16 cellular contexts compared by ENCODE assay signal in the genomic region with DNA sequence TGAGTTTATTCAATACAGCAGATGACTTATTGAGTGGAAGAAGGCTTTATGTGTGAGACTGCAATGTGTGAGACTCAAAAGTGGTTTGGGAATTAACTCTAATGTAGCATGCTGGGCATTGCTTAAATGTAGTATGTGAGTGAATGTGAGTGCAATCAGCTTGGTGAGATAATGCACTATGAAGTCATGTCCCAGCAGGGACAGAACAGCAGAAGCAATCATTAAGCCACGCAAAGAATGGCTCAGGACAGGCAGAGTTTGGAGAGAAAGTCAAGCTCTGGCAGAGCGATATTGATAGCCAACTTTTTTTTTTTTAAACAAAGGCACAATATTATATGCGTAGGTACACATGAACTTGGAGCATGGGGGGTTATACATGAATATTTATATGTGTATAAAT.
DNase-seq lines count a peak whose midpoint lies in the region; ATAC-seq and TF ChIP-seq lines count a peak whose summit lies in the region.
"Had no signal": no experiment of that assay in that cellular context is flagged by ENCODE, and none has a peak within 500 bp of the region (broad histone marks: within the 10 kb centered on the region; RNA-seq: fewer than 3 reads in every experiment).

No MANE protein-coding gene starts in this region.

- H3K9ac ChIP-seq in neural cell (ENCODE audit: low read length) = no peak overlapping the region
- H3K9ac ChIP-seq: BLaER1 had no signal

- POLR2A ChIA-PET in HEK293T (lab: Yijun Ruan, JAX) = no interaction called here

- intact Hi-C loops in spleen (cut with DNase I; ENCODE audit: low total_unique reads) = no loop called here

- peak; percentile 89 for TF ChIP-seq EP300 in neural cell (conservative IDR thresholded peaks at IDR 0.05; ENCODE audit: poor library complexity, severe bottlenecking)

- CTCF ChIA-PET in HEK293T (lab: Yijun Ruan, JAX) = no interaction called here

- 84 to 97% (median 91%) methylated on average over 3 of the region's 3 CpGs for WGBS in spleen, 5 donors

- no peaks in the 10 kb centered on the region for H3F3A ChIP-seq in neural cell (ENCODE audit: insufficient read depth, low read length, poor library complexity, severe bottlenecking)

- H3K4me2 ChIP-seq in neural cell (ENCODE audit: low read length) = no peak overlapping the region
- H3K4me2 ChIP-seq: A549, BLaER1 had no signal

- peak; percentile 0 for DNase-seq in DMS 273 (lab: John Stamatoyannopoulos, UW; ENCODE audit: unreplicated experiment)
- no peak for DNase-seq in DMS 273 treated with DMSO at 0.1 percent for 48 hours (lab: John Stamatoyannopoulos, UW)
- DNase-seq in HEK293T (ENCODE audit: extremely low spot score) = peak; percentile 20
- DNase-seq in choroid plexus epithelial cell (ENCODE audit: low read depth) = peak; percentile 5
- no peak for DNase-seq in DMS79 (lab: John Stamatoyannopoulos, UW)
- DNase-seq in spleen = no peak
- DNase-seq: CD4-positive, alpha-beta memory T cell; DMS53; HFFc6 had no signal

- H3K9me2 ChIP-seq in neural cell (ENCODE audit: insufficient read depth, low read length) = no peaks in the 10 kb centered on the region

- no peaks in the 10 kb centered on the region for H3K79me2 ChIP-seq in neural cell (replicated peaks; ENCODE audit: insufficient read depth, low read length)

- peak overlapping the region; percentile 61 for H3K27ac ChIP-seq in neural cell (ENCODE audit: low read length)
- H3K27ac ChIP-seq in spleen = no peak overlapping the region
- H3K27ac ChIP-seq: 22Rv1, A549, BLaER1, HL-60 had no signal

- ATAC-seq in HG03442 (IDR thresholded peaks at IDR 0.05; ENCODE audit: unreplicated experiment) = no peak
- ATAC-seq: A549 had no signal

- H3K4me1 ChIP-seq in spleen = no peaks in the 10 kb centered on the region
- H3K4me1 ChIP-seq: A549 had no signal

- H3K9me3 ChIP-seq in neural cell (ENCODE audit: low read length) (no peaks in the 10 kb centered on the region), spleen (no peaks in the 10 kb centered on the region)
- H3K9me3 ChIP-seq: A549, BLaER1, HAP-1 had no signal

- no peak for TF ChIP-seq POLR2A in spleen (IDR thresholded peaks at IDR 0.05)

- no peak overlapping the region for H2AFZ ChIP-seq in neural cell (ENCODE audit: low read depth, low read length)

- no peaks in the 10 kb centered on the region for H4K20me1 ChIP-seq in neural cell (ENCODE audit: insufficient read depth)
- H4K20me1 ChIP-seq: BLaER1 had no signal

- H3K27me3 ChIP-seq in neural cell (ENCODE audit: insufficient read depth, low read depth, low read length) (no peaks in the 10 kb centered on the region), spleen (replicated peaks in 1 of 7) (no peaks in the 10 kb centered on the region)
- H3K27me3 ChIP-seq: BLaER1 had no signal

- H3K4me3 ChIP-seq in choroid plexus epithelial cell (ENCODE audit: low read depth, low read length) (no peak overlapping the region), neural cell (ENCODE audit: low read length) (no peak overlapping the region), spleen (no peak overlapping the region)
- H3K4me3 ChIP-seq: A549, BLaER1, HAP-1 had no signal

- TF ChIP-seq RAD21 in neural cell (conservative IDR thresholded peaks at IDR 0.05) = peak; percentile 35

- H3K36me3 ChIP-seq in neural cell (ENCODE audit: insufficient read depth, low read length) = no peaks in the 10 kb centered on the region
- H3K36me3 ChIP-seq in spleen = no peaks in the 10 kb centered on the region
- H3K36me3 ChIP-seq: BLaER1, HAP-1 had no signal

- TF ChIP-seq CTCF in choroid plexus epithelial cell (conservative IDR thresholded peaks at IDR 0.05; ENCODE audit: low read depth, low read length) (no peak), neural cell (IDR thresholded peaks at IDR 0.05; ENCODE audit: poor library complexity, severe bottlenecking) (no peak), spleen (IDR thresholded peaks at IDR 0.05 in 8 of 11, conservative IDR thresholded peaks at IDR 0.05 in 3 of 11) (no peak)

TF ChIP-seq in HEK293T, 16 proteins besides CTCF, POLR2A, EP300 and RAD21:
- TF ChIP-seq ZNF384 (IDR thresholded peaks at IDR 0.05) (0 out of 2 replicates have a peak, but pooled peaks have one; percentile 7), NFRKB (IDR thresholded peaks at IDR 0.05) (no peak)

TF ChIP-seq in neural cell, 6 proteins besides CTCF, POLR2A, EP300 and RAD21:
- no peak for TF ChIP-seq TAF1 (IDR thresholded peaks at IDR 0.05; ENCODE audit: low read depth)
- TF ChIP-seq POLR2AphosphoS5 (IDR thresholded peaks at IDR 0.05) = peak; percentile 97
- TF ChIP-seq SMC3 (conservative IDR thresholded peaks at IDR 0.05; ENCODE audit: poor library complexity) = peak; percentile 30
- TF ChIP-seq MXI1 (conservative IDR thresholded peaks at IDR 0.05; ENCODE audit: poor library complexity, severe bottlenecking) = no peak
- TF ChIP-seq REST (IDR thresholded peaks at IDR 0.05; ENCODE audit: borderline replicate concordance) = peak; percentile 83
- TF ChIP-seq EZH2 (IDR thresholded peaks at IDR 0.05; ENCODE audit: borderline replicate concordance, insufficient read depth, low read length, poor library complexity, severe bottlenecking) = no peak
TF ChIP-seq in neural cell: peak in this region for 3.

Comparison
In these comparisons a context has a peak if more than half of its experiments do, and no peak if none do; other contexts are left out.
1. DNase-seq: peak in DMS 273 (single experiment), HEK293T (single experiment) and choroid plexus epithelial cell (single experiment); none in DMS 273 treated with DMSO at 0.1 percent for 48 hours (single experiment), DMS79 (single experiment) and spleen (single experiment).